ENCODE assay signal across 17 cellular contexts in the genomic region with DNA sequence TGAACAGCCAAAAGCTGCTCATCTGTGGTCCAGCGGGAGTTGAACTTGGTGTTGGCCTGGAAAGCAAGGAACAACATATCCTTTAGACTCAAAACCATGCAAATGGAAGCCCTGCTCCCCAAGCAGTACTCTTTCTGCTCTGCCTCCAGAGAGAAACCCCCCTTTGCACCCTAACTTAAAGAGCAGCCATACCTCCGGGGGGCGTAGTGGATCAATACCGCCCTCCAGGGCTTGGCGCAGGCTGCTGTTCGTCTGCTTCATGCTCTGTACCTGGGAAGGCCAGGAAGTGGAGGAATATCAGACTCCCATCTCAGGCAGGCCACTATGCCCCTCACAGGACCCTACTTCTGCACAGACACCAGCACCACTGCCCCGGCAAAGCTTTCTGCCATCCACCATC. TPM values are rescaled to one million over a fixed set of nuclear protein-coding genes. Genes with fewer than 3 reads are reported as not detected.
DNase-seq lines count a peak whose midpoint lies in the region; ATAC-seq and TF ChIP-seq lines count a peak whose summit lies in the region.
"Had no signal": no experiment of that assay in that cellular context is flagged by ENCODE, and none has a peak within 500 bp of the region (broad histone marks: within the 10 kb centered on the region; RNA-seq: fewer than 3 reads in every experiment).

No MANE protein-coding gene starts in this region.

- peak overlapping the region; percentile 27 to 50 for H3K27ac Mint-ChIP-seq in effector memory CD8-positive, alpha-beta T cell
- no peak overlapping the region for H3K27ac Mint-ChIP-seq in neural progenitor cell
- no peak overlapping the region for H3K27ac Mint-ChIP-seq in stimulated activated memory B cell treated with anti-CD40 and anti-IgM and Interleukin-4, amounts not matched to agents 10 μg/mL and 1 μg/mL and 100 μg/mL, for 72 hours
- no peak overlapping the region for H3K27ac Mint-ChIP-seq in activated T-helper 2 cell treated with anti-CD3 and anti-CD28 coated beads, Interferon-gamma antibody, Interleukin-2, Interleukin-4, amounts not matched to agents 10 μg/mL and 5 μg/mL and 100 μg/mL, durations not matched to agents 14 hours and 24 hours and 36 hours

- H3K27me3 ChIP-seq in cardiac muscle cell (no peaks in the 10 kb centered on the region), OCI-LY1 (ENCODE audit: insufficient read depth, low read length) (no peaks in the 10 kb centered on the region), neural progenitor cell (no peaks in the 10 kb centered on the region)
- H3K27me3 ChIP-seq: BLaER1 had no signal

- no peak for DNase-seq in cardiac muscle cell (ENCODE audit: low read depth in 1 of 2, low spot score in 1 of 2)
- no peak for DNase-seq in Right ventricle myocardium inferior (ENCODE audit: missing footprints)
- no peak for DNase-seq in effector memory CD8-positive, alpha-beta T cell
- no peak for DNase-seq in neural progenitor cell (ENCODE audit: low spot score)
- no peak for DNase-seq in activated T-helper 2 cell treated with anti-CD3 and anti-CD28 coated beads, Interferon-gamma antibody, Interleukin-2, Interleukin-4, amounts not matched to agents 10 μg/mL and 5 μg/mL and 100 μg/mL, durations not matched to agents 14 hours and 24 hours and 36 hours (ENCODE audit: low spot score)
- DNase-seq: GF-D8, KG1, NCI-H1048, NCI-H2081 treated with DMSO at 0.1 percent for 48 hours, NCI-H2227 treated with DMSO at 0.1 percent for 48 hours, NCI-H524 treated with DMSO at 0.1 percent for 48 hours, SHP77 treated with DMSO at 0.1 percent for 48 hours had no signal

- H3K9me2 ChIP-seq in OCI-LY1 (ENCODE audit: low read depth, low read length), result no peaks in the 10 kb centered on the region

- H3K4me3 Mint-ChIP-seq in effector memory CD8-positive, alpha-beta T cell, result no peak overlapping the region
- peak overlapping the region; percentile 30 for H3K4me3 Mint-ChIP-seq in neural progenitor cell
- H3K4me3 Mint-ChIP-seq in stimulated activated memory B cell treated with anti-CD40 and anti-IgM and Interleukin-4, amounts not matched to agents 10 μg/mL and 1 μg/mL and 100 μg/mL, for 72 hours, result no peak overlapping the region
- H3K4me3 Mint-ChIP-seq in activated T-helper 2 cell treated with anti-CD3 and anti-CD28 coated beads, Interferon-gamma antibody, Interleukin-2, Interleukin-4, amounts not matched to agents 10 μg/mL and 5 μg/mL and 100 μg/mL, durations not matched to agents 14 hours and 24 hours and 36 hours (ENCODE audit: low read depth), result no peak overlapping the region

- no peaks in the 10 kb centered on the region for H3K9me3 Mint-ChIP-seq in effector memory CD8-positive, alpha-beta T cell
- H3K9me3 Mint-ChIP-seq in neural progenitor cell, result no peaks in the 10 kb centered on the region
- H3K9me3 Mint-ChIP-seq in stimulated activated memory B cell treated with anti-CD40 and anti-IgM and Interleukin-4, amounts not matched to agents 10 μg/mL and 1 μg/mL and 100 μg/mL, for 72 hours, result no peaks in the 10 kb centered on the region
- no peaks in the 10 kb centered on the region for H3K9me3 Mint-ChIP-seq in activated T-helper 2 cell treated with anti-CD3 and anti-CD28 coated beads, Interferon-gamma antibody, Interleukin-2, Interleukin-4, amounts not matched to agents 10 μg/mL and 5 μg/mL and 100 μg/mL, durations not matched to agents 14 hours and 24 hours and 36 hours

- H2AFZ ChIP-seq in OCI-LY1 (ENCODE audit: low read length) (no peak overlapping the region), neural progenitor cell (replicated peaks) (no peak overlapping the region)

- TF ChIP-seq CTCF in cardiac muscle cell (IDR thresholded peaks at IDR 0.05; ENCODE audit: low read depth, low read length) (no peak), OCI-LY1 (IDR thresholded peaks at IDR 0.05; ENCODE audit: low read length) (0 out of 2 replicates have a peak, but pooled peaks have one; percentile 4), neural progenitor cell (IDR thresholded peaks at IDR 0.05) (peak; percentile 8)

- H3K4me1 ChIP-seq in cardiac muscle cell (ENCODE audit: low read depth), result peaks cover 38% of the 10 kb centered on the region
- peaks cover 17% of the 10 kb centered on the region for H3K4me1 ChIP-seq in OCI-LY1 (ENCODE audit: insufficient read depth, low read length, severe bottlenecking)
- peaks cover 60% of the 10 kb centered on the region for H3K4me1 ChIP-seq in neural progenitor cell

- H3F3A ChIP-seq in OCI-LY1 (ENCODE audit: insufficient read depth, low read length) (no peaks in the 10 kb centered on the region), neural progenitor cell (ENCODE audit: low read depth) (peaks cover 83% of the 10 kb centered on the region)

- no peak overlapping the region for H3K9ac ChIP-seq in OCI-LY1 (ENCODE audit: low read length)
- H3K9ac ChIP-seq in neural progenitor cell, result no peak overlapping the region
- H3K9ac ChIP-seq: BLaER1 had no signal

- H3K9me3 ChIP-seq in cardiac muscle cell (ENCODE audit: low read depth) (no peaks in the 10 kb centered on the region), OCI-LY1 (ENCODE audit: low read length) (no peaks in the 10 kb centered on the region), neural progenitor cell (ENCODE audit: low read depth) (no peaks in the 10 kb centered on the region)
- H3K9me3 ChIP-seq: BLaER1 had no signal

- H3K79me2 ChIP-seq in OCI-LY1 (ENCODE audit: insufficient read depth, low read length) (no peaks in the 10 kb centered on the region), neural progenitor cell (ENCODE audit: low read depth) (peaks cover 47% of the 10 kb centered on the region)

- ATAC-seq in Right ventricle myocardium inferior (no peak), HG03025 (IDR thresholded peaks at IDR 0.05; ENCODE audit: low FRiP score, unreplicated experiment) (no peak)
- ATAC-seq in effector memory CD8-positive, alpha-beta T cell (replicated peaks), result no peak
- ATAC-seq in stimulated activated memory B cell treated with anti-CD40 and anti-IgM and Interleukin-4, amounts not matched to agents 10 μg/mL and 1 μg/mL and 100 μg/mL, for 72 hours, result no peak
- ATAC-seq: HCT116 had no signal

- peaks cover 5% of the 10 kb centered on the region for H3K36me3 ChIP-seq in cardiac muscle cell
- H3K36me3 ChIP-seq in OCI-LY1 (ENCODE audit: insufficient read depth, low read length), result peaks cover 18% of the 10 kb centered on the region
- H3K36me3 ChIP-seq in neural progenitor cell, result no peaks in the 10 kb centered on the region

- peaks cover 6 to 17% of the 10 kb centered on the region in 2 donors for H3K4me1 Mint-ChIP-seq in effector memory CD8-positive, alpha-beta T cell (ENCODE audit: low read depth in 2 of 2)
- H3K4me1 Mint-ChIP-seq in neural progenitor cell, result peaks cover 45% of the 10 kb centered on the region
- H3K4me1 Mint-ChIP-seq in stimulated activated memory B cell treated with anti-CD40 and anti-IgM and Interleukin-4, amounts not matched to agents 10 μg/mL and 1 μg/mL and 100 μg/mL, for 72 hours, result peaks cover 13% of the 10 kb centered on the region
- peaks cover 2% of the 10 kb centered on the region for H3K4me1 Mint-ChIP-seq in activated T-helper 2 cell treated with anti-CD3 and anti-CD28 coated beads, Interferon-gamma antibody, Interleukin-2, Interleukin-4, amounts not matched to agents 10 μg/mL and 5 μg/mL and 100 μg/mL, durations not matched to agents 14 hours and 24 hours and 36 hours (ENCODE audit: low read depth)

- H3K36me3 Mint-ChIP-seq in effector memory CD8-positive, alpha-beta T cell (ENCODE audit: insufficient read depth), result peaks cover 16% of the 10 kb centered on the region
- H3K36me3 Mint-ChIP-seq in neural progenitor cell, result peaks cover 10% of the 10 kb centered on the region
- H3K36me3 Mint-ChIP-seq in stimulated activated memory B cell treated with anti-CD40 and anti-IgM and Interleukin-4, amounts not matched to agents 10 μg/mL and 1 μg/mL and 100 μg/mL, for 72 hours, result peaks cover 17% of the 10 kb centered on the region
- peaks cover 6% of the 10 kb centered on the region for H3K36me3 Mint-ChIP-seq in activated T-helper 2 cell treated with anti-CD3 and anti-CD28 coated beads, Interferon-gamma antibody, Interleukin-2, Interleukin-4, amounts not matched to agents 10 μg/mL and 5 μg/mL and 100 μg/mL, durations not matched to agents 14 hours and 24 hours and 36 hours (ENCODE audit: low read depth)

- H3K4me2 ChIP-seq in OCI-LY1 (ENCODE audit: low read length), result no peak overlapping the region
- peak overlapping the region; percentile 22 for H3K4me2 ChIP-seq in neural progenitor cell
- H3K4me2 ChIP-seq: BLaER1 had no signal

- H3K4me3 ChIP-seq in cardiac muscle cell, result no peak overlapping the region
- no peak overlapping the region for H3K4me3 ChIP-seq in OCI-LY1 (ENCODE audit: low read depth, low read length, poor library complexity, severe bottlenecking)
- H3K4me3 ChIP-seq in neural progenitor cell, result no peak overlapping the region
- H3K4me3 ChIP-seq: BLaER1 had no signal

- intact Hi-C loops in Right ventricle myocardium inferior (cut with DNase I), result no loop called here
- intact Hi-C loops in activated T-helper 2 cell treated with anti-CD3 and anti-CD28 coated beads, Interferon-gamma antibody, Interleukin-2, Interleukin-4, amounts not matched to agents 10 μg/mL and 5 μg/mL and 100 μg/mL, durations not matched to agents 14 hours and 24 hours and 36 hours (cut with micrococcal nuclease), result no loop called here

- no peaks in the 10 kb centered on the region for H3K27me3 Mint-ChIP-seq in effector memory CD8-positive, alpha-beta T cell
- H3K27me3 Mint-ChIP-seq in neural progenitor cell (ENCODE audit: insufficient read depth, low read depth), result peaks cover 6% of the 10 kb centered on the region
- H3K27me3 Mint-ChIP-seq in stimulated activated memory B cell treated with anti-CD40 and anti-IgM and Interleukin-4, amounts not matched to agents 10 μg/mL and 1 μg/mL and 100 μg/mL, for 72 hours, result peaks cover 19% of the 10 kb centered on the region
- H3K27me3 Mint-ChIP-seq in activated T-helper 2 cell treated with anti-CD3 and anti-CD28 coated beads, Interferon-gamma antibody, Interleukin-2, Interleukin-4, amounts not matched to agents 10 μg/mL and 5 μg/mL and 100 μg/mL, durations not matched to agents 14 hours and 24 hours and 36 hours (ENCODE audit: low read depth), result peaks cover 6% of the 10 kb centered on the region

- no peaks in the 10 kb centered on the region for H4K20me1 ChIP-seq in OCI-LY1 (ENCODE audit: insufficient read depth, low read length)
- peaks cover 88% of the 10 kb centered on the region for H4K20me1 ChIP-seq in neural progenitor cell (ENCODE audit: low read depth)

- H3K27ac ChIP-seq in cardiac muscle cell, result peak overlapping the region; percentile 92
- H3K27ac ChIP-seq in OCI-LY1 (ENCODE audit: low read depth, low read length, poor library complexity, severe bottlenecking), result no peak overlapping the region
- H3K27ac ChIP-seq in neural progenitor cell, result peak overlapping the region; percentile 80
- H3K27ac ChIP-seq: BLaER1 had no signal

RNA-seq across cellular contexts. Expression of gene RCOR2, which starts 4.3 kb away (rescaled TPM):
- total RNA-seq in cardiac muscle cell (73.5 and 74.2 TPM in 2 replicates), Right ventricle myocardium inferior (11.1 TPM), neural progenitor cell (ENCODE audit: low replicate concordance) (70.6 and 139 TPM in 2 replicates)
- polyA plus RNA-seq in cardiac muscle cell, result 34.7 and 41.0 TPM in 2 replicates
- total RNA-seq in activated T-helper 2 cell treated with anti-CD3 and anti-CD28 coated beads, Interferon-gamma antibody, Interleukin-2, Interleukin-4, amounts not matched to agents 10 μg/mL and 5 μg/mL and 100 μg/mL, durations not matched to agents 14 hours and 24 hours and 36 hours, result 0.41 and 0.43 TPM in 2 replicates

RNA-seq across cellular contexts. Expression of gene NAA40, which starts 26.1 kb away (rescaled TPM):
- total RNA-seq in cardiac muscle cell (56.7 and 82.7 TPM in 2 replicates), Right ventricle myocardium inferior (18.7 TPM), neural progenitor cell (ENCODE audit: low replicate concordance) (38.7 and 40.4 TPM in 2 replicates)
- 59.1 and 60.9 TPM in 2 replicates for polyA plus RNA-seq in cardiac muscle cell
- 29.9 and 30.3 TPM in 2 replicates for total RNA-seq in activated T-helper 2 cell treated with anti-CD3 and anti-CD28 coated beads, Interferon-gamma antibody, Interleukin-2, Interleukin-4, amounts not matched to agents 10 μg/mL and 5 μg/mL and 100 μg/mL, durations not matched to agents 14 hours and 24 hours and 36 hours

Comparison
In these comparisons a context has a peak if more than half of its experiments do, and no peak if none do; other contexts are left out.
1. H3K27ac Mint-ChIP-seq: peak in effector memory CD8-positive, alpha-beta T cell (2 of 2); none in neural progenitor cell (single experiment), stimulated activated memory B cell treated with anti-CD40 and anti-IgM and Interleukin-4, amounts not matched to agents 10 μg/mL and 1 μg/mL and 100 μg/mL, for 72 hours (single experiment) and activated T-helper 2 cell treated with anti-CD3 and anti-CD28 coated beads, Interferon-gamma antibody, Interleukin-2, Interleukin-4, amounts not matched to agents 10 μg/mL and 5 μg/mL and 100 μg/mL, durations not matched to agents 14 hours and 24 hours and 36 hours (single experiment).